Comparison of ENCODE assay signal across 8 cellular contexts in the genomic region with DNA sequence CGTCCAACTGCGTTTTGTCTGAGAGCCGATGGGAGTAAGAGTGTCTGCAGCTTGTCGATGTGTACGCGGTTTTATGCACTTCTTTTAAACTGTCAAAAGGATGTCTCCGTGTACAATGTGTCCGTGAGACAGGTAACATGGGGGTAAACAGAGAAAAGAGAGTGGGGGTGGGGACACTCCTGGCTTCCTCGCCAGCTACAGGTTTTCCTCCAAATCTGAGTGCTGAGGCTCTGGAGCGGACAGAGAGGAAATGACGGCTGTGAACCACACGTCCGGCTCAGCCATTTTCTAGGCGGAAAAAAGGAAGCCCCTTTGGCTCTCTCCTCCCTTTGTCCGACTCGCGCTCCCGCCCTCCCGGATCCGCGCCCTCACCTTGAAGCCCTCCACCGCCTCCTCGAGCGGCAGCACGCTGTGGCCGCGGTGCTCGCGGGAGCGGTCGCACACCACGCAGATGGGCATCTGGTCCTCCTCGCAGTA. TPM values are rescaled to one million over a fixed set of nuclear protein-coding genes. Genes with fewer than 3 reads are reported as not detected.
DNase-seq lines count a peak whose midpoint lies in the region; ATAC-seq and TF ChIP-seq lines count a peak whose summit lies in the region.

No MANE protein-coding gene starts in this region.

- H3K27ac Mint-ChIP-seq in glutamatergic neuron (ENCODE audit: unreplicated experiment) = peak overlapping the region; percentile 97

- H3K4me3 ChIP-seq in NT2/D1 (ENCODE audit: insufficient read length, low read depth) (peak overlapping the region; percentile 98), osteoblast (ENCODE audit: insufficient read depth, low read length) (peak overlapping the region; percentile 97)

- peaks cover 11% of the 10 kb centered on the region for H3K9me3 Mint-ChIP-seq in glutamatergic neuron (ENCODE audit: unreplicated experiment)

- H3K4me1 ChIP-seq in NT2/D1 (ENCODE audit: insufficient read depth, insufficient read length) (peaks cover 2% of the 10 kb centered on the region), osteoblast (ENCODE audit: insufficient read depth, low read length) (peaks cover 9% of the 10 kb centered on the region)

- peaks cover 3% of the 10 kb centered on the region for H3K27me3 Mint-ChIP-seq in glutamatergic neuron (ENCODE audit: unreplicated experiment)

- H3K4me1 Mint-ChIP-seq in glutamatergic neuron (ENCODE audit: low read depth, unreplicated experiment) = peaks cover 7% of the 10 kb centered on the region

- peak overlapping the region; percentile 78 for H3K27ac ChIP-seq in osteoblast (ENCODE audit: low read depth, low read length)

- ATAC-seq in GM18907 (IDR thresholded peaks at IDR 0.05; ENCODE audit: unreplicated experiment) = peak; percentile 38
- ATAC-seq in HG03066 (IDR thresholded peaks at IDR 0.05; ENCODE audit: low read depth, unreplicated experiment) = peak; percentile 34

- H3K4me2 ChIP-seq in osteoblast (ENCODE audit: insufficient read depth, low read length) = peak overlapping the region; percentile 98

- H3K36me3 Mint-ChIP-seq in glutamatergic neuron (ENCODE audit: unreplicated experiment) = no peaks in the 10 kb centered on the region

- peaks cover 48% of the 10 kb centered on the region for H3K79me2 ChIP-seq in osteoblast (ENCODE audit: insufficient read depth, low read length)

- peak overlapping the region; percentile 100 for H3K9ac ChIP-seq in NT2/D1 (ENCODE audit: insufficient read length, low read depth)

- peak overlapping the region; percentile 98 for H3K4me3 Mint-ChIP-seq in glutamatergic neuron (ENCODE audit: unreplicated experiment)

- H4K20me1 ChIP-seq in osteoblast (ENCODE audit: insufficient read depth, low read length) = peaks cover 28% of the 10 kb centered on the region

- H2AFZ ChIP-seq in osteoblast (ENCODE audit: low read length) = peak overlapping the region; percentile 94

- H3K27me3 ChIP-seq in NT2/D1 (ENCODE audit: insufficient read depth, insufficient read length) (no peaks in the 10 kb centered on the region), osteoblast (ENCODE audit: insufficient read depth, low read length) (no peaks in the 10 kb centered on the region)

- H3K36me3 ChIP-seq in NT2/D1 (ENCODE audit: insufficient read depth, insufficient read length, low read length) (peaks cover 46% of the 10 kb centered on the region), osteoblast (ENCODE audit: insufficient read depth, low read length) (peaks cover 32% of the 10 kb centered on the region)

- no peak for TF ChIP-seq CTCF in glutamatergic neuron (IDR thresholded peaks at IDR 0.05; ENCODE audit: partially characterized antibody, unreplicated experiment)
- TF ChIP-seq CTCF in osteoblast (IDR thresholded peaks at IDR 0.05; ENCODE audit: extremely low read depth, low read depth, low read length) = no peak

- DNase-seq in Ammon's horn (ENCODE audit: low spot score) (peak; percentile 40), NT2/D1 (ENCODE audit: low read depth, low spot score) (no peak), activated gamma-delta T cell (lab: John Stamatoyannopoulos, UW) (peak; percentile 38), glutamatergic neuron (no peak), osteoblast (ENCODE audit: insufficient read length, low spot score, missing footprints) (peak; percentile 65), H4 (ENCODE audit: low spot score) (no peak)

- H3K9me3 ChIP-seq in NT2/D1 (ENCODE audit: insufficient read depth, low read length) (no peaks in the 10 kb centered on the region), osteoblast (ENCODE audit: low read depth, low read length) (no peaks in the 10 kb centered on the region)

RNA-seq across cellular contexts. Expression of a gene that starts 0.9 kb away (rescaled TPM):
- total RNA-seq in glutamatergic neuron (ENCODE audit: unreplicated experiment) (65.2 TPM), osteoblast (53.6 and 63.6 TPM in 2 replicates)
- total RNA-seq in H4 (2014; rRNA removed; shearing (Covaris generic)) = 66.8 and 72.7 TPM in 2 replicates

Comparison
In these comparisons a context has a peak if more than half of its experiments do, and no peak if none do; other contexts are left out.
1. DNase-seq: peak in Ammon's horn (single experiment), activated gamma-delta T cell (single experiment) and osteoblast (single experiment); none in NT2/D1 (single experiment), glutamatergic neuron (single experiment) and H4 (single experiment).